In the genomic region with DNA sequence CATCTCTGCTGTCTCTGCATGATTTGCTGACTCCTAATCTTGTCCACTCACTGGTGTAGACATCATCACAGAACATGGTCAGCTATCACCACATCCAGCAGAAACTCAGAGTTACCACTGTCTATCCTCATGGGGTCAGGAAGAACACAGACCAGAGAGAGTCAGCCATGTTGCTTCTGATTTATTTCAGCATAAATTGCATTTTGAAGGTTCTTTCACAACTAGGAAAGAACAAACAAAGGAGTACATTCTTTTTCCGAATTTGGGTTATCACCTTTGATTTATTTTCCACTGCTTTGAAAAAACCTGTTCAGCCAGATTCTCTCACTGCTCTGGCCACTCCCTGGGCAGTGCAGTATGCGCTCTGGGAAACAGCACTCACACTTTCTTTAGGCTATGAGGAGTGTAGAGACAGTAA, we compare ENCODE assay signal across 16 cellular contexts.
A peak's percentile ranks its signal among the peaks of the same experiment; 100 is the strongest.
DNase-seq lines count a peak whose midpoint lies in the region; ATAC-seq, FAIRE-seq and TF ChIP-seq lines count a peak whose summit lies in the region.
"Had no signal": no experiment of that assay in that cellular context is flagged by ENCODE, and none has a peak within 500 bp of the region (broad histone marks: within the 10 kb centered on the region; RNA-seq: fewer than 3 reads in every experiment).

No MANE protein-coding gene starts in this region.

- H4K20me1 ChIP-seq in IMR-90 (ENCODE audit: insufficient read depth, low read length) (no peaks in the 10 kb centered on the region; the same call in 1 of the 2 replicates), H1 (replicated peaks in 1 of 2; ENCODE audit: control insufficient read depth in 1 of 2, insufficient read depth in 2 of 2, low read length in 2 of 2) (no peaks in the 10 kb centered on the region)

- no peak for TF ChIP-seq RAD21 in IMR-90 (IDR thresholded peaks at IDR 0.05; ENCODE audit: low read length)
- no peak for TF ChIP-seq RAD21 in H1 (IDR thresholded peaks at IDR 0.05 in 1 of 2, conservative IDR thresholded peaks at IDR 0.05 in 1 of 2; ENCODE audit: low read depth in 2 of 2, low read length in 2 of 2)

- H3K9ac ChIP-seq in IMR-90 (ENCODE audit: low read depth, low read length) (no peak overlapping the region), H1 (replicated peaks in 1 of 4; ENCODE audit: extremely low read depth in 1 of 4, low read depth in 3 of 4, low read length in 3 of 4) (no peak overlapping the region)

- TF ChIP-seq CTCF in IMR-90 (conservative IDR thresholded peaks at IDR 0.05; ENCODE audit: low read depth, low read length), result no peak
- no peak for TF ChIP-seq CTCF in H1 (IDR thresholded peaks at IDR 0.05; ENCODE audit: control extremely low read depth in 1 of 3, insufficient read depth in 1 of 3, low read depth in 1 of 3, low read length in 3 of 3)

- dilution Hi-C loops in IMR-90 (cut with HindIII; ENCODE audit: low sequenced_read_pairs, unreplicated experiment), result no loop called here

- peaks cover 49 to 75% of the 10 kb centered on the region in 2 experiments for H3K79me1 ChIP-seq in IMR-90 (ENCODE audit: low read depth in 1 of 2, low read length in 2 of 2)
- H3K79me1 ChIP-seq in H1 (ENCODE audit: low read depth, low read length), result no peaks in the 10 kb centered on the region

- H2BK120ac ChIP-seq in IMR-90 (ENCODE audit: low read depth, low read length) (peak overlapping the region; percentile 44; the same call in 1 of the 2 replicates), H1 (replicated peaks; ENCODE audit: low read depth, low read length) (no peak overlapping the region)

- H2BK20ac ChIP-seq in IMR-90 (ENCODE audit: low read depth, low read length), result peak overlapping the region; percentile 61; the same call in 1 of the 2 replicates
- H2BK20ac ChIP-seq in H1 (ENCODE audit: low read length), result no peak overlapping the region

- H3K27ac ChIP-seq in CD4-positive, CD25-positive, alpha-beta regulatory T cell (ENCODE audit: insufficient read depth, low read length, poor library complexity, severe bottlenecking), result no peak overlapping the region
- H3K27ac ChIP-seq in IMR-90 (ENCODE audit: insufficient read depth, low read length), result no peak overlapping the region
- H3K27ac ChIP-seq in H1 (ENCODE audit: low read depth, low read length), result no peak overlapping the region
- H3K27ac ChIP-seq: brain microvascular endothelial cell, neutrophil had no signal

- DNase-seq in CD4-positive, CD25-positive, alpha-beta regulatory T cell, result no peak
- DNase-seq in IMR-90 (no peak), H1 (ENCODE audit: low read depth in 1 of 2, low spot score in 2 of 2) (no peak)
- no peak for DNase-seq in naive thymus-derived CD8-positive, alpha-beta T cell
- DNase-seq in stimulated activated naive CD4-positive, alpha-beta T cell (lab: John Stamatoyannopoulos, UW), result no peak
- no peak for DNase-seq in activated CD8-positive, alpha-beta T cell treated with anti-CD3 and anti-CD28 coated beads, Interleukin-2, amount 10 ng/mL, durations not matched to agents 7 days and 5 days
- DNase-seq: activated CD4-positive, alpha-beta T cell treated with anti-CD3 and anti-CD28 coated beads for 48 hours; brain microvascular endothelial cell; DMS79 treated with DMSO at 0.1 percent for 48 hours; MV-4-11; NCI-H446 had no signal

- H2BK15ac ChIP-seq in IMR-90 (ENCODE audit: low read depth, low read length), result peak overlapping the region; percentile 19; the same call in 2 of the 3 replicates
- no peak overlapping the region for H2BK15ac ChIP-seq in H1 (ENCODE audit: low read length)

- H3K23me2 ChIP-seq in H1 (ENCODE audit: low read depth, low read length), result no peaks in the 10 kb centered on the region

- H3K27me3 Mint-ChIP-seq in CD4-positive, CD25-positive, alpha-beta regulatory T cell, result no peaks in the 10 kb centered on the region
- no peaks in the 10 kb centered on the region for H3K27me3 Mint-ChIP-seq in naive thymus-derived CD8-positive, alpha-beta T cell
- no peaks in the 10 kb centered on the region for H3K27me3 Mint-ChIP-seq in activated CD8-positive, alpha-beta T cell treated with anti-CD3 and anti-CD28 coated beads, Interleukin-2, amount 10 ng/mL, durations not matched to agents 7 days and 5 days (ENCODE audit: low read depth)

- H3K23ac ChIP-seq in IMR-90 (ENCODE audit: low read depth, low read length) (peak overlapping the region; percentile 63), H1 (ENCODE audit: insufficient read length) (no peak overlapping the region)

- no peaks in the 10 kb centered on the region for H3K79me2 ChIP-seq in H1 (ENCODE audit: control insufficient read depth in 1 of 2, insufficient read depth in 2 of 2, low read length in 2 of 2)

- H3K4me2 ChIP-seq in IMR-90 (ENCODE audit: low read depth, low read length) (no peak overlapping the region), H1 (ENCODE audit: insufficient read depth in 1 of 2, low read depth in 2 of 2, low read length in 2 of 2) (no peak overlapping the region)

- H3K4ac ChIP-seq in IMR-90 (ENCODE audit: low read depth, low read length) (peak overlapping the region; percentile 45), H1 (replicated peaks; ENCODE audit: insufficient read length, low read depth, low read length) (no peak overlapping the region)

- H3K36me3 ChIP-seq in CD4-positive, CD25-positive, alpha-beta regulatory T cell (ENCODE audit: control insufficient read depth, insufficient read depth, low read length), result peaks cover 7% of the 10 kb centered on the region
- peaks cover 12% of the 10 kb centered on the region for H3K36me3 ChIP-seq in IMR-90 (ENCODE audit: control insufficient read depth, insufficient read depth, low read length)
- 0 out of 8 replicates have a peak, but pooled peaks cover 0 to 3% (median 0%) of the 10 kb centered on the region in 4 experiments for H3K36me3 ChIP-seq in H1 (ENCODE audit: control insufficient read depth in 2 of 4, insufficient read depth in 4 of 4, low read length in 3 of 4)
- H3K36me3 ChIP-seq: neutrophil had no signal

- intact Hi-C loops in IMR-90 (cut with micrococcal nuclease), result no loop called here

- BruUV-seq in IMR-90 (replicated peaks; lab: Mats Ljungman, UMichigan), result no TSS peak

- H3K56ac ChIP-seq in IMR-90 (ENCODE audit: extremely low read depth, insufficient read depth, low read length) (no peak overlapping the region), H1 (replicated peaks; ENCODE audit: insufficient read length, low read depth, low read length) (no peak overlapping the region)

- peaks cover 13% of the 10 kb centered on the region for H3K4me1 ChIP-seq in CD4-positive, CD25-positive, alpha-beta regulatory T cell (ENCODE audit: control insufficient read depth, insufficient read depth, low read length, poor library complexity, severe bottlenecking)
- H3K4me1 ChIP-seq in IMR-90 (ENCODE audit: control insufficient read depth, insufficient read depth, low read length) (peaks cover 24% of the 10 kb centered on the region), H1 (replicated peaks in 1 of 4; ENCODE audit: control insufficient read depth in 3 of 4, insufficient read depth in 4 of 4, low read length in 3 of 4) (peaks cover 0 to 4% (median 1%) of the 10 kb centered on the region in 4 experiments; a peak in 4 of 7 replicates)

- peak overlapping the region; percentile 33; the same call in 1 of the 2 replicates for H4K91ac ChIP-seq in IMR-90 (ENCODE audit: insufficient read depth, low read depth, low read length)
- H4K91ac ChIP-seq in H1 (replicated peaks; ENCODE audit: insufficient read length, low read length), result no peak overlapping the region

- H3K9me1 ChIP-seq in IMR-90 (ENCODE audit: insufficient read depth, low read length), result peaks cover 18% of the 10 kb centered on the region

- no peaks in the 10 kb centered on the region for H3K27me3 ChIP-seq in CD4-positive, CD25-positive, alpha-beta regulatory T cell (ENCODE audit: control insufficient read depth, insufficient read depth, low read length)
- H3K27me3 ChIP-seq in IMR-90 (ENCODE audit: control insufficient read depth, insufficient read depth, low read length) (no peaks in the 10 kb centered on the region), H1 (replicated peaks in 1 of 4; ENCODE audit: control insufficient read depth in 3 of 4, extremely low read depth in 1 of 4, insufficient read depth in 3 of 4, low read length in 3 of 4) (no peaks in the 10 kb centered on the region)
- H3K27me3 ChIP-seq: brain microvascular endothelial cell, neutrophil had no signal

- peak overlapping the region; percentile 66 for H3K18ac ChIP-seq in IMR-90 (ENCODE audit: low read depth, low read length)
- H3K18ac ChIP-seq in H1 (ENCODE audit: extremely low read depth, low read length), result no peak overlapping the region

- no peak overlapping the region for H2BK5ac ChIP-seq in IMR-90 (ENCODE audit: low read depth, low read length, poor library complexity, severe bottlenecking)
- H2BK5ac ChIP-seq in H1 (ENCODE audit: low read depth, low read length), result no peak overlapping the region

- ATAC-seq in CD4-positive, CD25-positive, alpha-beta regulatory T cell (ENCODE audit: low read depth in 2 of 2), result no peak
- ATAC-seq in IMR-90 (ENCODE audit: low read depth) (no peak), GM21381 (IDR thresholded peaks at IDR 0.05; ENCODE audit: unreplicated experiment) (no peak), GM19397 (IDR thresholded peaks at IDR 0.05; ENCODE audit: unreplicated experiment) (no peak)
- ATAC-seq in naive thymus-derived CD8-positive, alpha-beta T cell, result no peak
- no peak for ATAC-seq in activated CD8-positive, alpha-beta T cell treated with anti-CD3 and anti-CD28 coated beads, Interleukin-2, amount 10 ng/mL, durations not matched to agents 7 days and 5 days
- ATAC-seq: Panc1 had no signal

- H3K9me3 Mint-ChIP-seq in CD4-positive, CD25-positive, alpha-beta regulatory T cell, result no peaks in the 10 kb centered on the region
- H3K9me3 Mint-ChIP-seq in naive thymus-derived CD8-positive, alpha-beta T cell, result no peaks in the 10 kb centered on the region
- no peaks in the 10 kb centered on the region for H3K9me3 Mint-ChIP-seq in activated CD8-positive, alpha-beta T cell treated with anti-CD3 and anti-CD28 coated beads, Interleukin-2, amount 10 ng/mL, durations not matched to agents 7 days and 5 days (ENCODE audit: insufficient read depth)

- H3K4me3 Mint-ChIP-seq in CD4-positive, CD25-positive, alpha-beta regulatory T cell, result no peak overlapping the region
- no peak overlapping the region for H3K4me3 Mint-ChIP-seq in naive thymus-derived CD8-positive, alpha-beta T cell
- H3K4me3 Mint-ChIP-seq in activated CD8-positive, alpha-beta T cell treated with anti-CD3 and anti-CD28 coated beads, Interleukin-2, amount 10 ng/mL, durations not matched to agents 7 days and 5 days, result no peak overlapping the region

- H4K5ac ChIP-seq in IMR-90 (ENCODE audit: low read depth, low read length) (peak overlapping the region; percentile 44; the same call in 1 of the 2 replicates), H1 (ENCODE audit: insufficient read length, low read depth, low read length) (no peak overlapping the region)

- H2AK5ac ChIP-seq in IMR-90 (ENCODE audit: low read depth, low read length), result peak overlapping the region; percentile 69; the same call in 1 of the 2 replicates
- H2AK5ac ChIP-seq in H1 (ENCODE audit: low read depth, low read length), result no peak overlapping the region

- in situ Hi-C loops in IMR-90 (cut with MboI; ENCODE audit: low sequenced_read_pairs), result no loop called here

- no peak for TF ChIP-seq EP300 in H1 (IDR thresholded peaks at IDR 0.05; ENCODE audit: borderline replicate concordance in 1 of 2, low read depth in 2 of 2, low read length in 2 of 2)

- FAIRE-seq in H1 (lab: Jason Lieb, UNC), result no peak
- FAIRE-seq: urothelium cell line had no signal

- no peak overlapping the region for H3K4me3 ChIP-seq in CD4-positive, CD25-positive, alpha-beta regulatory T cell (ENCODE audit: low read depth, low read length)
- no peak overlapping the region for H3K4me3 ChIP-seq in IMR-90 (ENCODE audit: insufficient read depth, low read depth, low read length)
- no peak overlapping the region for H3K4me3 ChIP-seq in H1 (ENCODE audit: extremely low read depth in 1 of 4, insufficient read depth in 2 of 4, low read depth in 3 of 4, low read length in 4 of 4)

- no peak for TF ChIP-seq POLR2A in IMR-90 (IDR thresholded peaks at IDR 0.05; ENCODE audit: low read depth, low read length)
- no peak for TF ChIP-seq POLR2A in H1 (IDR thresholded peaks at IDR 0.05; ENCODE audit: control extremely low read depth in 1 of 2, low read depth in 2 of 2, low read length in 2 of 2)

- peak overlapping the region; percentile 11 for H2AK9ac ChIP-seq in IMR-90 (replicated peaks; ENCODE audit: low read depth, low read length, poor library complexity)

- H4K8ac ChIP-seq in IMR-90 (ENCODE audit: low read depth in 2 of 2, low read length in 2 of 2), result peak overlapping the region; percentile 2 to 15; a peak in 1 of 4 replicates
- no peak overlapping the region for H4K8ac ChIP-seq in H1 (ENCODE audit: extremely low read depth, insufficient read depth, low read length)

- H3K14ac ChIP-seq in IMR-90 (replicated peaks; ENCODE audit: low read depth, low read length) (peak overlapping the region; percentile 64; the same call in 1 of the 2 replicates), H1 (ENCODE audit: insufficient read length) (no peak overlapping the region)

- no peak overlapping the region for H2BK12ac ChIP-seq in H1 (ENCODE audit: low read depth, low read length)

- H3K9me3 ChIP-seq in CD4-positive, CD25-positive, alpha-beta regulatory T cell (ENCODE audit: control insufficient read depth in 2 of 2, low read length in 2 of 2), result no peaks in the 10 kb centered on the region
- H3K9me3 ChIP-seq in IMR-90 (ENCODE audit: control insufficient read depth, insufficient read depth, low read length) (no peaks in the 10 kb centered on the region), H1 (ENCODE audit: insufficient read depth in 2 of 2, low read depth in 1 of 2, low read length in 1 of 2) (no peaks in the 10 kb centered on the region)
- H3K9me3 ChIP-seq: neutrophil had no signal

- H3K27ac Mint-ChIP-seq in CD4-positive, CD25-positive, alpha-beta regulatory T cell, result peak overlapping the region in 2 of 3 donors; percentile 65 to 83
- peak overlapping the region in 9 of 10 donors; percentile 15 to 94 (median 73) for H3K27ac Mint-ChIP-seq in naive thymus-derived CD8-positive, alpha-beta T cell
- H3K27ac Mint-ChIP-seq in activated CD8-positive, alpha-beta T cell treated with anti-CD3 and anti-CD28 coated beads, Interleukin-2, amount 10 ng/mL, durations not matched to agents 7 days and 5 days, result no peak overlapping the region

- POLR2A ChIA-PET in IMR-90 (lab: Charles Lee; ENCODE audit: unreplicated experiment) (no interaction called here), H1 (lab: Charles Lee; ENCODE audit: partially characterized antibody) (no interaction called here)
- POLR2A ChIA-PET in naive thymus-derived CD8-positive, alpha-beta T cell (lab: Charles Lee), result no interaction called here
- POLR2A ChIA-PET in activated CD8-positive, alpha-beta T cell treated with anti-CD3 and anti-CD28 coated beads, Interleukin-2, amount 10 ng/mL, durations not matched to agents 7 days and 5 days (lab: Charles Lee), result no interaction called here

- WGBS in IMR-90 (ENCODE audit: extremely low coverage in 2 of 2, insufficient read length in 1 of 2), 2 experiments, result 80% methylated on average over 1 of the region's 2 CpGs; no CpG with 5 or more reads in 1 of the 2 experiments
- WGBS in H1 (ENCODE audit: extremely low coverage in 1 of 2, insufficient coverage in 1 of 2, insufficient read length in 1 of 2, insufficient replicate concordance in 2 of 2, low coverage in 1 of 2, low lambda C conversion rate in 2 of 2, missing lambda C conversion rate in 1 of 2), 2 experiments, result 75% methylated on average over 2 of the region's 2 CpGs; no CpG with 5 or more reads in 1 of the 2 experiments

- peaks cover 26 to 83% (median 41%) of the 10 kb centered on the region in 4 donors for H3K4me1 Mint-ChIP-seq in CD4-positive, CD25-positive, alpha-beta regulatory T cell
- peaks cover 40 to 87% (median 78%) of the 10 kb centered on the region in 4 donors for H3K4me1 Mint-ChIP-seq in naive thymus-derived CD8-positive, alpha-beta T cell
- peaks cover 5% of the 10 kb centered on the region for H3K4me1 Mint-ChIP-seq in activated CD8-positive, alpha-beta T cell treated with anti-CD3 and anti-CD28 coated beads, Interleukin-2, amount 10 ng/mL, durations not matched to agents 7 days and 5 days (ENCODE audit: low read depth)

- peaks cover 33% of the 10 kb centered on the region for H3K36me3 Mint-ChIP-seq in CD4-positive, CD25-positive, alpha-beta regulatory T cell
- H3K36me3 Mint-ChIP-seq in naive thymus-derived CD8-positive, alpha-beta T cell, result peaks cover 4 to 51% (median 5%) of the 10 kb centered on the region in 3 donors
- H3K36me3 Mint-ChIP-seq in activated CD8-positive, alpha-beta T cell treated with anti-CD3 and anti-CD28 coated beads, Interleukin-2, amount 10 ng/mL, durations not matched to agents 7 days and 5 days (ENCODE audit: low read depth), result peaks cover 19% of the 10 kb centered on the region

- H2AFZ ChIP-seq in IMR-90 (replicated peaks; ENCODE audit: low read length, poor library complexity) (no peak overlapping the region), H1 (ENCODE audit: low read length) (0 out of 2 replicates have a peak overlapping the region, but pooled peaks have one; percentile 18)

- CTCF ChIA-PET in IMR-90 (lab: Yijun Ruan, JAX), result no interaction called here
- CTCF ChIA-PET in H1 (lab: Charles Lee; ENCODE audit: partially characterized antibody), result interaction anchor here (0.9 kb wide), 1 partner anchor 12 kb away, joined by 3 read pairs; no protein-coding TSS in a partner anchor
- CTCF ChIA-PET in activated CD8-positive, alpha-beta T cell treated with anti-CD3 and anti-CD28 coated beads, Interleukin-2, amount 10 ng/mL, durations not matched to agents 7 days and 5 days (lab: Charles Lee), result no interaction called here
